In genomic region chr11:36289226-36289852, GRCh38 we compare ENCODE assay signal across 1 cellular context.
TF ChIP-seq lines count a peak whose summit lies in the region.

TSS of gene COMMD9 (minus strand) at chr11:36289424. CDS start at chr11:36289412, 12 bp downstream.

TF ChIP-seq in HepG2, 621 proteins besides CTCF, POLR2A, EP300 and RAD21 (continued from another document and continues in another):
- TF ChIP-seq EEA1 (CRISPR knock-in tag; IDR thresholded peaks at IDR 0.05; ENCODE audit: borderline replicate concordance) (no peak), ZNF263 (CRISPR knock-in tag; IDR thresholded peaks at IDR 0.05) (no peak), ONECUT2 (CRISPR knock-in tag; IDR thresholded peaks at IDR 0.05) (no peak), PLRG1 (conservative IDR thresholded peaks at IDR 0.05) (no peak), NFKBIZ (CRISPR knock-in tag; IDR thresholded peaks at IDR 0.05) (no peak), ZNF382 (CRISPR knock-in tag; IDR thresholded peaks at IDR 0.05; ENCODE audit: borderline replicate concordance) (no peak), ZNF296 (CRISPR knock-in tag; conservative IDR thresholded peaks at IDR 0.05) (no peak), ZNF446 (CRISPR knock-in tag; IDR thresholded peaks at IDR 0.05) (no peak), MBD4 (IDR thresholded peaks at IDR 0.05; ENCODE audit: borderline replicate concordance, low read length) (no peak), ZNF10 (CRISPR knock-in tag; IDR thresholded peaks at IDR 0.05; ENCODE audit: borderline replicate concordance, low read depth) (no peak), ZBTB14 (CRISPR knock-in tag; IDR thresholded peaks at IDR 0.05) (no peak), ARID4A (CRISPR knock-in tag; IDR thresholded peaks at IDR 0.05; ENCODE audit: borderline replicate concordance) (peak; percentile 98), ZBTB44 (CRISPR knock-in tag; IDR thresholded peaks at IDR 0.05) (no peak), ZFP62 (CRISPR knock-in tag; IDR thresholded peaks at IDR 0.05) (no peak), HBP1 (CRISPR knock-in tag; IDR thresholded peaks at IDR 0.05; ENCODE audit: low read depth) (peak; percentile 96; the same call in 1 of the 2 replicates), ATF7 (IDR thresholded peaks at IDR 0.05) (no peak), ATF7 (CRISPR knock-in tag; IDR thresholded peaks at IDR 0.05) (no peak), TBP (CRISPR knock-in tag; IDR thresholded peaks at IDR 0.05) (no peak), ZNF773 (CRISPR knock-in tag; IDR thresholded peaks at IDR 0.05; ENCODE audit: borderline replicate concordance) (0 out of 2 replicates have a peak, but pooled peaks have one; percentile 58), POLR2G (IDR thresholded peaks at IDR 0.05; ENCODE audit: low read depth, low read length) (peak; percentile 85), KLF16 (CRISPR knock-in tag; IDR thresholded peaks at IDR 0.05) (peak in 1 of 2 experiments; percentile 89; a peak in 1 of 4 replicates), FLYWCH1 (CRISPR knock-in tag; IDR thresholded peaks at IDR 0.05) (no peak), RARG (CRISPR knock-in tag; IDR thresholded peaks at IDR 0.05; ENCODE audit: low read depth) (no peak), STAT5B (CRISPR knock-in tag; IDR thresholded peaks at IDR 0.05) (no peak), ZNF329 (CRISPR knock-in tag; IDR thresholded peaks at IDR 0.05; ENCODE audit: low read depth) (no peak), ZNF546 (CRISPR knock-in tag; conservative IDR thresholded peaks at IDR 0.05) (no peak), ESRRA (CRISPR knock-in tag; IDR thresholded peaks at IDR 0.05; ENCODE audit: low read depth) (no peak), ZNF607 (CRISPR knock-in tag; IDR thresholded peaks at IDR 0.05; ENCODE audit: borderline replicate concordance) (no peak), ZNF17 (CRISPR knock-in tag; IDR thresholded peaks at IDR 0.05) (no peak), NRL (CRISPR knock-in tag; IDR thresholded peaks at IDR 0.05; ENCODE audit: borderline replicate concordance) (peak; percentile 79), CSRNP2 (CRISPR knock-in tag; conservative IDR thresholded peaks at IDR 0.05; ENCODE audit: low read depth) (no peak), ZNF614 (CRISPR knock-in tag; IDR thresholded peaks at IDR 0.05; ENCODE audit: borderline replicate concordance) (peak; percentile 82; the same call in 1 of the 2 replicates), CCAR2 (optimal IDR thresholded peaks at IDR 0.05; ENCODE audit: low read depth, low read length) (no peak), ZNF556 (CRISPR knock-in tag; IDR thresholded peaks at IDR 0.05; ENCODE audit: borderline replicate concordance) (peak; percentile 69; the same call in 1 of the 2 replicates), FIP1L1 (IDR thresholded peaks at IDR 0.05; ENCODE audit: borderline replicate concordance, insufficient read depth, low read depth, low read length) (no peak), SP140L (CRISPR knock-in tag; IDR thresholded peaks at IDR 0.05; ENCODE audit: borderline replicate concordance) (no peak), XRCC5 (optimal IDR thresholded peaks at IDR 0.05; ENCODE audit: low read length) (peak; percentile 92), U2AF1 (optimal IDR thresholded peaks at IDR 0.05; ENCODE audit: low read depth, low read length) (no peak), RBM39 (IDR thresholded peaks at IDR 0.05; ENCODE audit: low read depth, low read length, poor library complexity, severe bottlenecking) (no peak), GZF1 (CRISPR knock-in tag; IDR thresholded peaks at IDR 0.05) (no peak), GATAD2A (CRISPR knock-in tag; IDR thresholded peaks at IDR 0.05) (peak; percentile 64), TOPORS (CRISPR knock-in tag; IDR thresholded peaks at IDR 0.05) (no peak), HOXA3 (CRISPR knock-in tag; IDR thresholded peaks at IDR 0.05) (peak; percentile 96), KDM2A (CRISPR knock-in tag; IDR thresholded peaks at IDR 0.05; ENCODE audit: borderline replicate concordance, low read depth) (peak; percentile 98), ZNF644 (CRISPR knock-in tag; IDR thresholded peaks at IDR 0.05; ENCODE audit: low read depth) (no peak), ZNF709 (CRISPR knock-in tag; IDR thresholded peaks at IDR 0.05) (no peak), REPIN1 (CRISPR knock-in tag; IDR thresholded peaks at IDR 0.05; ENCODE audit: borderline replicate concordance, low read depth) (peak; percentile 71; the same call in 1 of the 2 replicates), MED1 (CRISPR knock-in tag; IDR thresholded peaks at IDR 0.05) (peak; percentile 46; the same call in 1 of the 2 replicates), THAP11 (CRISPR knock-in tag; IDR thresholded peaks at IDR 0.05) (peak; percentile 100), BCL3 (CRISPR knock-in tag; IDR thresholded peaks at IDR 0.05) (no peak), ZFP82 (CRISPR knock-in tag; IDR thresholded peaks at IDR 0.05; ENCODE audit: borderline replicate concordance) (no peak), ZNF597 (CRISPR knock-in tag; IDR thresholded peaks at IDR 0.05) (no peak), MTF1 (CRISPR knock-in tag; IDR thresholded peaks at IDR 0.05) (0 out of 2 replicates have a peak, but pooled peaks have one; percentile 23), ATF4 (CRISPR knock-in tag; IDR thresholded peaks at IDR 0.05) (0 out of 4 replicates have a peak, but pooled peaks of 1 of the 2 experiments have one; percentile 23), ZNF235 (CRISPR knock-in tag; IDR thresholded peaks at IDR 0.05; ENCODE audit: borderline replicate concordance) (no peak), ZBTB10 (CRISPR knock-in tag; IDR thresholded peaks at IDR 0.05; ENCODE audit: borderline replicate concordance) (no peak)
